8 cellular contexts compared by ENCODE assay signal in genomic region chr9:114619205-114619758, GRCh38. TPM values are rescaled to one million over a fixed set of nuclear protein-coding genes. Genes with fewer than 3 reads are reported as not detected.
DNase-seq lines count a peak whose midpoint lies in the region; ATAC-seq and TF ChIP-seq lines count a peak whose summit lies in the region.

No MANE protein-coding gene starts in this region.

- no peak overlapping the region for H3K4me3 ChIP-seq in tibial artery
- H3K4me3 ChIP-seq in MG63 = no peak overlapping the region

- H3K27ac Mint-ChIP-seq in activated naive CD4-positive, alpha-beta T cell treated with anti-CD3 and anti-CD28 coated beads, Interleukin-2, amount 50 U/mL, for 72 hours = peak overlapping the region; percentile 86 to 94
- peak overlapping the region; percentile 41 for H3K27ac Mint-ChIP-seq in nephron progenitor cell

- H3K4me3 Mint-ChIP-seq in nephron progenitor cell = no peak overlapping the region

- H3K36me3 ChIP-seq in tibial artery (peaks cover 0 to 12% (median 0%) of the 10 kb centered on the region in 3 donors), MG63 (no peaks in the 10 kb centered on the region; the same call in 1 of the 2 replicates)

- peaks cover 2% of the 10 kb centered on the region for H3K27me3 Mint-ChIP-seq in nephron progenitor cell (ENCODE audit: low read depth, poor library complexity)

- no peak overlapping the region for H3K27ac ChIP-seq in tibial artery

- in situ Hi-C loops in GM13976 (cut with MboI; ENCODE audit: low sequenced_read_pairs, unreplicated experiment) = no loop called here

- H3K4me1 Mint-ChIP-seq in nephron progenitor cell = peaks cover 9% of the 10 kb centered on the region

- no peak for TF ChIP-seq CTCF in GM13976 (IDR thresholded peaks at IDR 0.05; ENCODE audit: borderline replicate concordance, control extremely low read depth, extremely low read depth, insufficient read depth, missing control alignments)
- TF ChIP-seq CTCF in nephron progenitor cell (IDR thresholded peaks at IDR 0.05) = no peak
- no peak for TF ChIP-seq CTCF in tibial artery (IDR thresholded peaks at IDR 0.05)

- H3K36me3 Mint-ChIP-seq in activated naive CD4-positive, alpha-beta T cell treated with anti-CD3 and anti-CD28 coated beads, Interleukin-2, amount 50 U/mL, for 72 hours = peaks cover 12 to 50% of the 10 kb centered on the region in 2 donors
- H3K36me3 Mint-ChIP-seq in nephron progenitor cell (ENCODE audit: low read depth) = peaks cover 8% of the 10 kb centered on the region

- H3K27me3 ChIP-seq in tibial artery = no peaks in the 10 kb centered on the region
- no peaks in the 10 kb centered on the region for H3K27me3 ChIP-seq in MG63

- ATAC-seq in HG02571 (IDR thresholded peaks at IDR 0.05; ENCODE audit: unreplicated experiment) (peak; percentile 43), HG03108 (IDR thresholded peaks at IDR 0.05; ENCODE audit: unreplicated experiment) (no peak)
- peak; percentile 32 to 35 for ATAC-seq in activated naive CD4-positive, alpha-beta T cell treated with anti-CD3 and anti-CD28 coated beads, Interleukin-2, amount 50 U/mL, for 72 hours

- intact Hi-C loops in tibial artery (cut with DNase I; ENCODE audit: low total_unique reads) = no loop called here

- H3K9me3 Mint-ChIP-seq in activated naive CD4-positive, alpha-beta T cell treated with anti-CD3 and anti-CD28 coated beads, Interleukin-2, amount 50 U/mL, for 72 hours = no peaks in the 10 kb centered on the region
- peaks cover 7% of the 10 kb centered on the region for H3K9me3 Mint-ChIP-seq in nephron progenitor cell

- DNase-seq in GM13976 (ENCODE audit: low spot score) = peak; percentile 47
- DNase-seq in activated naive CD4-positive, alpha-beta T cell treated with anti-CD3 and anti-CD28 coated beads, Interleukin-2, amount 50 U/mL, for 72 hours (ENCODE audit: low spot score in 2 of 2) = no peak
- DNase-seq in nephron progenitor cell = no peak
- no peak for DNase-seq in tibial artery
- no peak for DNase-seq in MG63
- DNase-seq in DMS153 (lab: John Stamatoyannopoulos, UW) = no peak

- H3K9me3 ChIP-seq in tibial artery = no peaks in the 10 kb centered on the region
- no peaks in the 10 kb centered on the region; the same call in 1 of the 2 replicates for H3K9me3 ChIP-seq in MG63

- H3K4me1 ChIP-seq in tibial artery = peaks cover 0 to 10% (median 2%) of the 10 kb centered on the region in 4 donors

RNA-seq across cellular contexts. Expression of gene TMEM268, which starts 8.2 kb away (rescaled TPM):
- total RNA-seq in activated naive CD4-positive, alpha-beta T cell treated with anti-CD3 and anti-CD28 coated beads, Interleukin-2, amount 50 U/mL, for 72 hours = 10 to 100 TPM; 20.4 to 31.4 TPM
- 4.5 and 11.1 TPM in 2 replicates for total RNA-seq in MG63 (2014; rRNA removed; shearing (Covaris generic); ENCODE audit: low replicate concordance)

RNA-seq across cellular contexts. Expression of gene ATP6V1G1, which starts 31.7 kb away (rescaled TPM):
- total RNA-seq in activated naive CD4-positive, alpha-beta T cell treated with anti-CD3 and anti-CD28 coated beads, Interleukin-2, amount 50 U/mL, for 72 hours = 10 to 100 TPM; 37.4 to 37.8 TPM
- 62.6 and 103 TPM in 2 replicates for total RNA-seq in MG63 (2014; rRNA removed; shearing (Covaris generic); ENCODE audit: low replicate concordance)

RNA-seq across cellular contexts. Expression of gene TEX53, which starts 38.3 kb away (rescaled TPM):
- not detected for total RNA-seq in activated naive CD4-positive, alpha-beta T cell treated with anti-CD3 and anti-CD28 coated beads, Interleukin-2, amount 50 U/mL, for 72 hours
- not detected in 2 replicates for total RNA-seq in MG63 (2014; rRNA removed; shearing (Covaris generic); ENCODE audit: low replicate concordance)
